ENCODE assay signal across 1 cellular context in genomic region chr22:17785185-17786184, GRCh38.
TF ChIP-seq lines count a peak whose summit lies in the region.

No MANE protein-coding gene starts in this region.

TF ChIP-seq in K562, 482 proteins besides CTCF, POLR2A, EP300 and RAD21 (continued from another document and continues in another):
- peak; percentile 25; the same call in 1 of the 2 replicates for TF ChIP-seq RB1 (IDR thresholded peaks at IDR 0.05; ENCODE audit: low read depth)
- no peak for TF ChIP-seq NR1H2 (CRISPR knock-in tag; IDR thresholded peaks at IDR 0.05)
- no peak; the same call in 1 of the 2 replicates for TF ChIP-seq ETS1 (conservative IDR thresholded peaks at IDR 0.05; ENCODE audit: control insufficient read depth, low read depth, low read length)
- TF ChIP-seq VEZF1 (CRISPR knock-in tag; IDR thresholded peaks at IDR 0.05): no peak
- TF ChIP-seq ARNT (IDR thresholded peaks at IDR 0.05): no peak
- TF ChIP-seq FOXJ3 (CRISPR knock-in tag; IDR thresholded peaks at IDR 0.05): no peak
- no peak for TF ChIP-seq USF1 (CRISPR knock-in tag; IDR thresholded peaks at IDR 0.05)
- no peak for TF ChIP-seq FOSL1 (tag; conservative IDR thresholded peaks at IDR 0.05)
- no peak for TF ChIP-seq NELFE (IDR thresholded peaks at IDR 0.05; ENCODE audit: insufficient read depth, insufficient read length)
- no peak for TF ChIP-seq CBX8 (IDR thresholded peaks at IDR 0.05; ENCODE audit: borderline replicate concordance, extremely low read depth, low read depth, low read length, poor library complexity, severe bottlenecking)
- no peak for TF ChIP-seq ARID4B (CRISPR knock-in tag; IDR thresholded peaks at IDR 0.05)
- no peak for TF ChIP-seq ZNF124 (CRISPR knock-in tag; IDR thresholded peaks at IDR 0.05)
- no peak for TF ChIP-seq AFF1 (IDR thresholded peaks at IDR 0.05; ENCODE audit: low read depth in 1 of 2, partially characterized antibody in 2 of 2)
- TF ChIP-seq U2AF2 (optimal IDR thresholded peaks at IDR 0.05; ENCODE audit: low read depth, low read length): no peak
- 0 out of 2 replicates have a peak, but pooled peaks have one; percentile 14 for TF ChIP-seq ESRRA (IDR thresholded peaks at IDR 0.05; ENCODE audit: borderline replicate concordance, low read depth)
- no peak for TF ChIP-seq BCL6 (CRISPR knock-in tag; IDR thresholded peaks at IDR 0.05)
- no peak for TF ChIP-seq C11orf30 (IDR thresholded peaks at IDR 0.05; ENCODE audit: low read depth)
- no peak for TF ChIP-seq IRF9 (tag; IDR thresholded peaks at IDR 0.05)
- peak; percentile 80 for TF ChIP-seq ZNF263 (CRISPR knock-in tag; IDR thresholded peaks at IDR 0.05; ENCODE audit: borderline replicate concordance)
- no peak for TF ChIP-seq MBD1 (CRISPR knock-in tag; IDR thresholded peaks at IDR 0.05)
- TF ChIP-seq HNRNPK (IDR thresholded peaks at IDR 0.05; ENCODE audit: low read depth, low read length, poor library complexity, severe bottlenecking): no peak
- TF ChIP-seq KHSRP (IDR thresholded peaks at IDR 0.05): no peak
- no peak for TF ChIP-seq ZNF121 (CRISPR knock-in tag; conservative IDR thresholded peaks at IDR 0.05)
- TF ChIP-seq HMGXB4 (CRISPR knock-in tag; IDR thresholded peaks at IDR 0.05): no peak
- no peak for TF ChIP-seq KLF1 (tag; IDR thresholded peaks at IDR 0.05)
- TF ChIP-seq MYBL2 (IDR thresholded peaks at IDR 0.05; ENCODE audit: low read depth): no peak
- TF ChIP-seq MYBL2 (CRISPR knock-in tag; IDR thresholded peaks at IDR 0.05; ENCODE audit: borderline replicate concordance): no peak
- TF ChIP-seq ZNF12 (CRISPR knock-in tag; IDR thresholded peaks at IDR 0.05): 0 out of 2 replicates have a peak, but pooled peaks have one; percentile 23
- TF ChIP-seq MAX (CRISPR knock-in tag; IDR thresholded peaks at IDR 0.05): peak; percentile 75
- TF ChIP-seq SMARCB1 (IDR thresholded peaks at IDR 0.05; ENCODE audit: insufficient read length, low read depth): no peak
- 0 out of 4 replicates have a peak, but pooled peaks of 1 of the 2 experiments have one; percentile 30 for TF ChIP-seq MAZ (CRISPR knock-in tag; conservative IDR thresholded peaks at IDR 0.05 in 1 of 2, IDR thresholded peaks at IDR 0.05 in 1 of 2)
- TF ChIP-seq MAFK (IDR thresholded peaks at IDR 0.05; ENCODE audit: low read length): no peak
- peak; percentile 7 for TF ChIP-seq MEIS2 (IDR thresholded peaks at IDR 0.05; ENCODE audit: partially characterized antibody)
- no peak for TF ChIP-seq ATF3 (IDR thresholded peaks at IDR 0.05)
- no peak for TF ChIP-seq ATF3 (CRISPR knock-in tag; conservative IDR thresholded peaks at IDR 0.05)
- no peak for TF ChIP-seq ZBTB34 (CRISPR knock-in tag; IDR thresholded peaks at IDR 0.05)
- TF ChIP-seq JUND (IDR thresholded peaks at IDR 0.05; ENCODE audit: borderline replicate concordance, low read depth, low read length): peak; percentile 64; the same call in 1 of the 2 replicates
- no peak; the same call in 2 of the 3 replicates for TF ChIP-seq JUND (tag; IDR thresholded peaks at IDR 0.05; ENCODE audit: borderline replicate concordance, low read depth, low read length)
- TF ChIP-seq SNIP1 (IDR thresholded peaks at IDR 0.05; ENCODE audit: low read depth): no peak
- TF ChIP-seq MYC (IDR thresholded peaks at IDR 0.05; ENCODE audit: low read depth, low read length): peak; percentile 79
- no peak for TF ChIP-seq MYC (CRISPR knock-in tag; IDR thresholded peaks at IDR 0.05; ENCODE audit: borderline replicate concordance, low read depth)
- no peak for TF ChIP-seq ZNF232 (CRISPR knock-in tag; IDR thresholded peaks at IDR 0.05)
- TF ChIP-seq SAFB (IDR thresholded peaks at IDR 0.05; ENCODE audit: borderline replicate concordance, low read depth, low read length): 0 out of 2 replicates have a peak, but pooled peaks have one; percentile 25
- no peak for TF ChIP-seq CGGBP1 (CRISPR knock-in tag; IDR thresholded peaks at IDR 0.05)
